In the genomic region with DNA sequence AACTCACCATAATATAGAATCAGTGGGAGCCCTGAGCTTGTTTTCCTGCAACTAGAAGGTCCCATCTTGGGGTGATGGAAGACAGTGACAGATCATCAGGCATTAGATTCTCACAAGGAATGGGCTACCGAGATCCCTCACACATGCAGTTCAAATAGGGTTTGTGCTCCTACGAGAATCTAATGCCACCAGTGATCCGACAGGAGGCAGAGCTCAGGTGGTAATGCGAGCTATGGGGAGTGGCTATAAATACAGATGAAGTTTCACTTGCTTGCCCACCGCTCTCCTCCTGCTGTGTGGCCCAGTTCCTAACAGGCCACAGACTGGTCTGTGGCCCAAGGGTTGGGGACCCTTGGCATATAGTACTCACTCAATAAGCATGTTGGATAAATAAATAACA, we compare ENCODE assay signal across 2 cellular contexts.
A peak's percentile ranks its signal among the peaks of the same experiment; 100 is the strongest.
TF ChIP-seq lines count a peak whose summit lies in the region.

No MANE protein-coding gene starts in this region.

TF ChIP-seq in HEK293, 187 proteins besides CTCF, POLR2A, EP300 and RAD21:
- TF ChIP-seq ZFP41 (tag by site-specific recombination; IDR thresholded peaks at IDR 0.05; ENCODE audit: borderline replicate concordance) (no peak), ZNF610 (tag by site-specific recombination; IDR thresholded peaks at IDR 0.05; ENCODE audit: borderline replicate concordance) (peak; percentile 21; the same call in 1 of the 2 replicates)

TF ChIP-seq in K562, 482 proteins besides CTCF, POLR2A, EP300 and RAD21:
- TF ChIP-seq ZNF239 (CRISPR knock-in tag; IDR thresholded peaks at IDR 0.05) (no peak), CTCFL (IDR thresholded peaks at IDR 0.05; ENCODE audit: borderline replicate concordance, insufficient read depth, low read depth, low read length, poor library complexity, severe bottlenecking) (peak; percentile 75)
TF ChIP-seq in K562: peak in this region for 1.
